ENCODE assay signal across 1 cellular context in the genomic region with DNA sequence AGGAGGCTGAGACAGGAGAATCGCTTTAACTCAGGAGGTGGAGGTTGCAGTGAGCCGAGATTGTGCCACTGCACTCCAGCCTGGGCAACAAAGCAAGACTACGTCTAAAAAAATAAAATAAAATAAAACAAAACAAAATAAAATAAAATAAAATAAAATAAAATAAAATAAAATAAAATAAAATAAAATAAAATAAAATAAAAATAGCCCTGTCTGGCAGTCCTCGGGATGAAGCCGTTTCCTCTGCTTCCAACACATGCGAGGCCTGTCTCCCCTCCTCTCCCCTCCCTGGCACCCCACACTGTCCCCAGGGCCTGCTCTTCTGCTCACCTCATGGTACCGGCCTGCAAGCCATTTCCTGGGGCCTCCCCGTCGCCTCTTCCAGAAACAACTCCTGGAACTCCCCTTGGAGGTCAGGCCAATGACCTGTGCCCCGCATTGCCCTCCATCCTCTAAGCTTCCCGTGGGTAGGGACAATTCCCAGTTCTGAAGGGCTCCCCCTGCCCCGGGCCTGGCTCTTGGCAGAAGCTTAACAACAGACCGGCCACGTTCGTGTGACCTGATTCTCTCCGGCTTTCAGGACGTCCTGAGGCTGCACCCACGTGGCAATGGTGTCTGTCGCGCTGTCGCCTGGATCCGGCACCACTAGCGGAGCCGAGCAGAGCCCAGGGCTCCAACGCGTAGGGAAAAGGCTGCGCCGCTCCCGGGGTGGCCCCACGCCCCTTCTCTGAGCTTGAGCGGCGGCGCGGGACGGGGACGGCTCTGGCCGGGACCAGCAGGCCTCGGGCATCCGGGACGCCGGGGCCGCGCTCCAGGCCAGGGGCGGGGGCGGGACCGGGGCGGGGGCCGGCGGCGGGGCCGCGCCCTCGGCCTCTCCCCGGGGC.
A peak's percentile ranks its signal among the peaks of the same experiment; 100 is the strongest.
TF ChIP-seq lines count a peak whose summit lies in the region.

No MANE protein-coding gene starts in this region.

TF ChIP-seq in GM12878, 131 proteins besides CTCF, POLR2A, EP300 and RAD21 (continued from another document):
- TF ChIP-seq, protein P1, sequence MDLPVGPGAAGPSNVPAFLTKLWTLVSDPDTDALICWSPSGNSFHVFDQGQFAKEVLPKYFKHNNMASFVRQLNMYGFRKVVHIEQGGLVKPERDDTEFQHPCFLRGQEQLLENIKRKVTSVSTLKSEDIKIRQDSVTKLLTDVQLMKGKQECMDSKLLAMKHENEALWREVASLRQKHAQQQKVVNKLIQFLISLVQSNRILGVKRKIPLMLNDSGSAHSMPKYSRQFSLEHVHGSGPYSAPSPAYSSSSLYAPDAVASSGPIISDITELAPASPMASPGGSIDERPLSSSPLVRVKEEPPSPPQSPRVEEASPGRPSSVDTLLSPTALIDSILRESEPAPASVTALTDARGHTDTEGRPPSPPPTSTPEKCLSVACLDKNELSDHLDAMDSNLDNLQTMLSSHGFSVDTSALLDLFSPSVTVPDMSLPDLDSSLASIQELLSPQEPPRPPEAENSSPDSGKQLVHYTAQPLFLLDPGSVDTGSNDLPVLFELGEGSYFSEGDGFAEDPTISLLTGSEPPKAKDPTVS (IDR thresholded peaks at IDR 0.05; ENCODE audit: low read depth, low read length) = peak; percentile 20; the same call in 1 of the 2 replicates
- TF ChIP-seq RELA (IDR thresholded peaks at IDR 0.05; ENCODE audit: borderline replicate concordance, partially characterized antibody) = peak; percentile 78
- peak; percentile 72 to 77 for TF ChIP-seq IKZF2 (IDR thresholded peaks at IDR 0.05)
- TF ChIP-seq SUPT20H (IDR thresholded peaks at IDR 0.05; ENCODE audit: borderline replicate concordance, control insufficient read depth, low read depth, low read length) = no peak
- 0 out of 4 replicates have a peak, but pooled peaks have one; percentile 18 to 45 for TF ChIP-seq BHLHE40 (IDR thresholded peaks at IDR 0.05; ENCODE audit: borderline replicate concordance in 1 of 2, low read depth in 2 of 2, low read length in 1 of 2)
- TF ChIP-seq NRF1 (conservative IDR thresholded peaks at IDR 0.05; ENCODE audit: low read depth, low read length) = no peak
- no peak for TF ChIP-seq CEBPB (IDR thresholded peaks at IDR 0.05; ENCODE audit: borderline replicate concordance in 1 of 2, low read depth in 2 of 2, low read length in 2 of 2)
- TF ChIP-seq, protein P2, sequence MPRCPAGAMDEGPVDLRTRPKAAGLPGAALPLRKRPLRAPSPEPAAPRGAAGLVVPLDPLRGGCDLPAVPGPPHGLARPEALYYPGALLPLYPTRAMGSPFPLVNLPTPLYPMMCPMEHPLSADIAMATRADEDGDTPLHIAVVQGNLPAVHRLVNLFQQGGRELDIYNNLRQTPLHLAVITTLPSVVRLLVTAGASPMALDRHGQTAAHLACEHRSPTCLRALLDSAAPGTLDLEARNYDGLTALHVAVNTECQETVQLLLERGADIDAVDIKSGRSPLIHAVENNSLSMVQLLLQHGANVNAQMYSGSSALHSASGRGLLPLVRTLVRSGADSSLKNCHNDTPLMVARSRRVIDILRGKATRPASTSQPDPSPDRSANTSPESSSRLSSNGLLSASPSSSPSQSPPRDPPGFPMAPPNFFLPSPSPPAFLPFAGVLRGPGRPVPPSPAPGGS (IDR thresholded peaks at IDR 0.05; ENCODE audit: borderline replicate concordance, insufficient read depth, low read depth, low read length, poor library complexity, severe bottlenecking) = no peak
- TF ChIP-seq POU2F2 (IDR thresholded peaks at IDR 0.05; ENCODE audit: borderline replicate concordance, low read depth, low read length) = no peak
- TF ChIP-seq SMARCA5 (IDR thresholded peaks at IDR 0.05) = no peak
- peak; percentile 27; the same call in 1 of the 2 replicates for TF ChIP-seq NBN (IDR thresholded peaks at IDR 0.05)
- TF ChIP-seq DPF2 (IDR thresholded peaks at IDR 0.05) = peak; percentile 53
- TF ChIP-seq STAT1 (conservative IDR thresholded peaks at IDR 0.05) = no peak
- TF ChIP-seq POLR2AphosphoS5 (IDR thresholded peaks at IDR 0.05; ENCODE audit: low read length) = peak; percentile 62; the same call in 1 of the 2 replicates
- no peak for TF ChIP-seq HDAC6 (IDR thresholded peaks at IDR 0.05; ENCODE audit: unreplicated experiment)
- peak; percentile 44 for TF ChIP-seq HDGF (IDR thresholded peaks at IDR 0.05)
- TF ChIP-seq, protein P3, sequence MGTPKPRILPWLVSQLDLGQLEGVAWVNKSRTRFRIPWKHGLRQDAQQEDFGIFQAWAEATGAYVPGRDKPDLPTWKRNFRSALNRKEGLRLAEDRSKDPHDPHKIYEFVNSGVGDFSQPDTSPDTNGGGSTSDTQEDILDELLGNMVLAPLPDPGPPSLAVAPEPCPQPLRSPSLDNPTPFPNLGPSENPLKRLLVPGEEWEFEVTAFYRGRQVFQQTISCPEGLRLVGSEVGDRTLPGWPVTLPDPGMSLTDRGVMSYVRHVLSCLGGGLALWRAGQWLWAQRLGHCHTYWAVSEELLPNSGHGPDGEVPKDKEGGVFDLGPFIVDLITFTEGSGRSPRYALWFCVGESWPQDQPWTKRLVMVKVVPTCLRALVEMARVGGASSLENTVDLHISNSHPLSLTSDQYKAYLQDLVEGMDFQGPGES (IDR thresholded peaks at IDR 0.05) = no peak
- TF ChIP-seq SIN3A (IDR thresholded peaks at IDR 0.05; ENCODE audit: low read depth, low read length) = peak; percentile 58; the same call in 1 of the 2 replicates
- TF ChIP-seq FOXM1 (IDR thresholded peaks at IDR 0.05; ENCODE audit: low read depth, low read length) = no peak
- TF ChIP-seq KLF5 (IDR thresholded peaks at IDR 0.05; ENCODE audit: partially characterized antibody) = no peak
- peak; percentile 96 for TF ChIP-seq MXI1 (IDR thresholded peaks at IDR 0.05; ENCODE audit: low read depth, low read length)
- TF ChIP-seq FOS (IDR thresholded peaks at IDR 0.05; ENCODE audit: borderline replicate concordance, extremely low read depth, insufficient read length) = no peak
- TF ChIP-seq, protein P4, sequence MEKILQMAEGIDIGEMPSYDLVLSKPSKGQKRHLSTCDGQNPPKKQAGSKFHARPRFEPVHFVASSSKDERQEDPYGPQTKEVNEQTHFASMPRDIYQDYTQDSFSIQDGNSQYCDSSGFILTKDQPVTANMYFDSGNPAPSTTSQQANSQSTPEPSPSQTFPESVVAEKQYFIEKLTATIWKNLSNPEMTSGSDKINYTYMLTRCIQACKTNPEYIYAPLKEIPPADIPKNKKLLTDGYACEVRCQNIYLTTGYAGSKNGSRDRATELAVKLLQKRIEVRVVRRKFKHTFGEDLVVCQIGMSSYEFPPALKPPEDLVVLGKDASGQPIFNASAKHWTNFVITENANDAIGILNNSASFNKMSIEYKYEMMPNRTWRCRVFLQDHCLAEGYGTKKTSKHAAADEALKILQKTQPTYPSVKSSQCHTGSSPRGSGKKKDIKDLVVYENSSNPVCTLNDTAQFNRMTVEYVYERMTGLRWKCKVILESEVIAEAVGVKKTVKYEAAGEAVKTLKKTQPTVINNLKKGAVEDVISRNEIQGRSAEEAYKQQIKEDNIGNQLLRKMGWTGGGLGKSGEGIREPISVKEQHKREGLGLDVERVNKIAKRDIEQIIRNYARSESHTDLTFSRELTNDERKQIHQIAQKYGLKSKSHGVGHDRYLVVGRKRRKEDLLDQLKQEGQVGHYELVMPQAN (conservative IDR thresholded peaks at IDR 0.05) = peak; percentile 91
- no peak for TF ChIP-seq MTA2 (IDR thresholded peaks at IDR 0.05; ENCODE audit: low read depth)
- no peak for TF ChIP-seq CBX3 (IDR thresholded peaks at IDR 0.05; ENCODE audit: borderline replicate concordance, low read depth)
- TF ChIP-seq STAT3 (IDR thresholded peaks at IDR 0.05; ENCODE audit: low read depth, low read length) = no peak
- TF ChIP-seq TAF1 (IDR thresholded peaks at IDR 0.05; ENCODE audit: borderline replicate concordance, low read depth, low read length) = no peak; the same call in 1 of the 2 replicates
- TF ChIP-seq, protein P5, sequence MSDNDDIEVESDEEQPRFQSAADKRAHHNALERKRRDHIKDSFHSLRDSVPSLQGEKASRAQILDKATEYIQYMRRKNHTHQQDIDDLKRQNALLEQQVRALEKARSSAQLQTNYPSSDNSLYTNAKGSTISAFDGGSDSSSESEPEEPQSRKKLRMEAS (IDR thresholded peaks at IDR 0.05; ENCODE audit: low read depth, low read length) = peak; percentile 70; the same call in 1 of the 2 replicates
- TF ChIP-seq EZH2 (IDR thresholded peaks at IDR 0.05; ENCODE audit: borderline replicate concordance, control insufficient read depth, low read depth, low read length) = no peak
TF ChIP-seq in GM12878: peak in this region for 28.
